8 cellular contexts compared by ENCODE assay signal in the genomic region with DNA sequence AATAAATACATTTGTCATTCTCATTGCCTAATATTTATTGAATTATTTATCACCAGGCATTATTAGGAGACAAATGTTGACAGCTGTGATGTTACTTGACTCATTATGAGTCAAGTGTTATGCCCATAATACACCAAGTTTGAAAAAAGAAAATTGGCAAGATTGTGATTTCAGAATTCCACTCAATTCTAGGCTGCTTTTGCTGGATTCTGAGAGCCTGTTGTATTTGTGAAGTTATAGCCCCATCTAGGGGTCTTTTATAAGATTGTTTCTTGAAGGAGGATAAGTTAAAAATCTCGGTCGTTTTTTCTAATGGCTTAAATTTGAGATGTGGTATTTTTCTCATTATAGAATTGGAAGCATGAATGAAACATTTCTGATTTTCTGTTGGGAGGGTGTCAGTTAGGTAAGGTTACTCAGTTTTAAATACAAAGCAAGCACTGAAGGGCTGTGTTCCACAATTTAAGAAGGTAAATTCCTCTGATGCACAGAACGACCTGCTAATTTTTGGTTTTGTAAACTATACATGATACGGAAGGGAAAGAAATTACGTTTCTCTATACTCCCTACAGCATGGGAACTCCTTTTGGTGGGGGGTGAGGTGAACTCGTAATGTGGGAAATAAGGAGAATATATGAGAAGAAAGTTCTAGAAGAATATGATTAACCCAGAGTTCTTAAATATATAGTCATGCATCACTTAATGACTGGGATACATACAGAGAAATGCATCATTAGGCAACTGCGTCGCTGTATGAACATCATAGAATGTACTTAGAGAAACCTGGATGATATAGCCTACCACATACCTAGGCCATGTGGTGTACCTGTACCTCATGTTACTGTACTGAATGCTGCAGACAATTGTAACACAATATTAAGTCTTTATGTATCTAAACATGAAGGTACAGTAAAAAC.
DNase-seq lines count a peak whose midpoint lies in the region; ATAC-seq, FAIRE-seq and TF ChIP-seq lines count a peak whose summit lies in the region.

No MANE protein-coding gene starts in this region.

- H3K4me3 ChIP-seq in AG09309 (ENCODE audit: control insufficient read depth, low read depth, low read length) (no peak overlapping the region), brain microvascular endothelial cell (ENCODE audit: low read depth, low read length) (no peak overlapping the region)

- peak; percentile 23 for DNase-seq in AG09309 (ENCODE audit: low read depth)
- peak; percentile 23 for DNase-seq in GM18507 (ENCODE audit: extremely low spot score, insufficient read length, low read depth)
- DNase-seq in NCI-H2227 treated with DMSO at 0.1 percent for 48 hours (lab: John Stamatoyannopoulos, UW), result peak; percentile 41
- peak; percentile 6 for DNase-seq in brain microvascular endothelial cell
- DNase-seq in kidney tubule cell (ENCODE audit: low spot score), result peak; percentile 72
- DNase-seq in urothelium cell line (ENCODE audit: low spot score), result peak; percentile 38

- H3K27ac ChIP-seq in brain microvascular endothelial cell, result no peak overlapping the region

- no peaks in the 10 kb centered on the region for H3K36me3 ChIP-seq in brain microvascular endothelial cell (replicated peaks)

- ATAC-seq in HG03571 (IDR thresholded peaks at IDR 0.05; ENCODE audit: unreplicated experiment) (no peak), HG03039 (IDR thresholded peaks at IDR 0.05; ENCODE audit: unreplicated experiment) (no peak)

- TF ChIP-seq CTCF in AG09309 (IDR thresholded peaks at IDR 0.05; ENCODE audit: control insufficient read depth, insufficient read depth, low read depth, low read length, missing control alignments), result peak; percentile 33
- peak; percentile 14 for TF ChIP-seq CTCF in brain microvascular endothelial cell (IDR thresholded peaks at IDR 0.05; ENCODE audit: low read depth, low read length, missing control alignments)

- H3K27me3 ChIP-seq in brain microvascular endothelial cell (replicated peaks), result no peaks in the 10 kb centered on the region

- in situ Hi-C loops in brain microvascular endothelial cell (cut with HindIII; ENCODE audit: low pct_ligation_motif_present, low sequenced_read_pairs), result loop anchor here (25.0 kb wide), 1 partner anchor 175 kb away; a partner anchor contains a TSS

- FAIRE-seq in GM18507 (lab: Jason Lieb, UNC), result peak; percentile 70
- FAIRE-seq in urothelium cell line (lab: Jason Lieb, UNC), result no peak

Comparison
In these comparisons a context has a peak if more than half of its experiments do, and no peak if none do; other contexts are left out.
1. DNase-seq: peak in every context shown above with its lines; median percentile 72 in kidney tubule cell; 41 in NCI-H2227 treated with DMSO at 0.1 percent for 48 hours; 38 in urothelium cell line; 23 in AG09309; 23 in GM18507; 6 in brain microvascular endothelial cell.